Comparison of ENCODE assay signal across 8 cellular contexts in the genomic region with DNA sequence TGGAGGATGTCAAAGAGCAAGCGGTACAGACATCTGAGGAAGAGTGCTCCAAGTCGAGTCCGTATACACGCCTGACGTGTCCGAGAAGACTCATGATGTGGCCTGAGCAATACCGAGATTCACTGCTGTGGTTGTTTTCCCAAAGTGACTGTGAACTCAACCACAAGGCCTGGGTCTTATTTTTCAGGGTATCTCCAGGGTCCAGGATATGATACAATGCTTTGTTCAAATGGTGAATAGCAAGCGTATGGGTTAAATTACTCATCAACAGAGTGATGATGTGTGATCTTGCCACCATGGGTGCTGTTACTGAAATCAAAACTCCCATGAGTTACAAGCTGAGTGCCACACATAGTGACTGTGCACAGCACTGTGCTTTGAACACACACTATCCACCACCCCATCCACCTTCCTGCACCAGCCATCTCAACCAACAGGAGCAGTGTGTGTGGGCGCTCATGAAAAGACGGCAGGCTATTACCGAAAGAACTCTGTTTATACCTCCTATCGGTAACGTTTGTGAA.
DNase-seq lines count a peak whose midpoint lies in the region; ATAC-seq and TF ChIP-seq lines count a peak whose summit lies in the region.

No MANE protein-coding gene starts in this region.

- no peak overlapping the region for H3K14ac ChIP-seq in neuronal stem cell (ENCODE audit: low read length)

- in situ Hi-C loops in KBM-7 (cut with MboI; ENCODE audit: low pct_unique_long_range_greater_than_20kb, low sequenced_read_pairs): no loop called here

- H3K27ac Mint-ChIP-seq in memory B cell: no peak overlapping the region

- peaks cover 10% of the 10 kb centered on the region for H3K4me1 Mint-ChIP-seq in memory B cell

- peak; percentile 84 for ATAC-seq in GM18499 (IDR thresholded peaks at IDR 0.05; ENCODE audit: insufficient read depth, unreplicated experiment)
- peak; percentile 79 for ATAC-seq in HG02588 (IDR thresholded peaks at IDR 0.05; ENCODE audit: unreplicated experiment)
- ATAC-seq in memory B cell (ENCODE audit: low read depth): peak; percentile 67

- H2AK5ac ChIP-seq in neuronal stem cell (ENCODE audit: low read depth, low read length): no peak overlapping the region

- H3K4ac ChIP-seq in neuronal stem cell (ENCODE audit: low read length): no peak overlapping the region

- H3K23ac ChIP-seq in neuronal stem cell (ENCODE audit: low read depth, low read length, poor library complexity): no peak overlapping the region

- no peak overlapping the region for H2BK15ac ChIP-seq in neuronal stem cell (ENCODE audit: low read length)

- H2AFZ ChIP-seq in neuronal stem cell (ENCODE audit: low read length): no peak overlapping the region

- H3K9me3 Mint-ChIP-seq in memory B cell: no peaks in the 10 kb centered on the region

- WGBS in neuronal stem cell (ENCODE audit: extremely low coverage in 2 of 2, insufficient read length in 2 of 2, insufficient replicate concordance in 1 of 2), 2 donors: no CpG with 5 or more reads among the region's 13 CpGs

- H4K91ac ChIP-seq in neuronal stem cell (ENCODE audit: low read depth, low read length, poor library complexity): no peak overlapping the region

- H3K4me3 Mint-ChIP-seq in memory B cell: peak overlapping the region; percentile 6

- no peak overlapping the region for H3K4me3 ChIP-seq in neuronal stem cell (ENCODE audit: low read length in 2 of 2)

- no peak overlapping the region for H2BK120ac ChIP-seq in neuronal stem cell (ENCODE audit: low read depth, low read length)

- H2BK12ac ChIP-seq in neuronal stem cell (ENCODE audit: low read length): no peak overlapping the region

- no peak overlapping the region for H2BK5ac ChIP-seq in neuronal stem cell (ENCODE audit: low read length)

- POLR2A ChIA-PET in HEK293T (lab: Yijun Ruan, JAX): no interaction called here

- H3K36me3 Mint-ChIP-seq in memory B cell: no peaks in the 10 kb centered on the region

- H3K9me3 ChIP-seq in neuronal stem cell (replicated peaks in 1 of 2; ENCODE audit: control insufficient read depth in 2 of 2, insufficient read depth in 1 of 2, low read depth in 1 of 2, low read length in 2 of 2): no peaks in the 10 kb centered on the region

- no peaks in the 10 kb centered on the region for H3K27me3 ChIP-seq in neuronal stem cell (ENCODE audit: control insufficient read depth in 3 of 3, insufficient read depth in 3 of 3, low read depth in 1 of 3, low read length in 3 of 3)

- H3K36me3 ChIP-seq in neuronal stem cell (replicated peaks in 1 of 2; ENCODE audit: control insufficient read depth in 2 of 2, insufficient read depth in 2 of 2, low read length in 2 of 2): peaks cover 9 to 90% of the 10 kb centered on the region in 2 donors

- peak; percentile 61 for DNase-seq in activated CD4-positive, CD25-positive, alpha-beta regulatory T cell treated with anti-CD3 and anti-CD28 coated beads, Interleukin-2, amount 50 U/mL, for 72 hours
- DNase-seq in memory B cell (ENCODE audit: low spot score in 2 of 2) (no peak), putamen (ENCODE audit: low spot score) (no peak), HEK293T (ENCODE audit: extremely low spot score) (no peak), KBM-7 (no peak), neuronal stem cell (ENCODE audit: low spot score) (no peak)

- peaks cover 7% of the 10 kb centered on the region for H3K27me3 Mint-ChIP-seq in memory B cell

- CTCF ChIA-PET in HEK293T (lab: Yijun Ruan, JAX): interaction anchor here (0.5 kb wide), 1 partner anchor 764 kb away, joined by 3 read pairs; no protein-coding TSS in a partner anchor

- no peak overlapping the region for H3K4me2 ChIP-seq in neuronal stem cell (ENCODE audit: insufficient read depth, low read length, poor library complexity, severe bottlenecking)

- H3K9ac ChIP-seq in neuronal stem cell (ENCODE audit: low read depth, low read length, poor library complexity): no peak overlapping the region

- H3K79me1 ChIP-seq in neuronal stem cell (ENCODE audit: low read depth, low read length): no peaks in the 10 kb centered on the region

- H3K18ac ChIP-seq in neuronal stem cell (ENCODE audit: low read length): no peak overlapping the region

- H3K27ac ChIP-seq in neuronal stem cell (replicated peaks; ENCODE audit: low read length): no peak overlapping the region

- H4K8ac ChIP-seq in neuronal stem cell (ENCODE audit: low read depth, low read length): no peak overlapping the region

- H3K4me1 ChIP-seq in neuronal stem cell (ENCODE audit: control insufficient read depth in 2 of 2, insufficient read depth in 1 of 2, low read depth in 1 of 2, low read length in 2 of 2): no peaks in the 10 kb centered on the region

TF ChIP-seq in HEK293T, 16 proteins besides CTCF, POLR2A, EP300 and RAD21:
- TF ChIP-seq SP1 (IDR thresholded peaks at IDR 0.05) (no peak), CTBP1 (IDR thresholded peaks at IDR 0.05; ENCODE audit: borderline replicate concordance) (no peak), NFRKB (IDR thresholded peaks at IDR 0.05) (no peak), FOXA1 (IDR thresholded peaks at IDR 0.05) (no peak), ARNT (IDR thresholded peaks at IDR 0.05) (no peak), FOXM1 (IDR thresholded peaks at IDR 0.05; ENCODE audit: borderline replicate concordance) (no peak), L3MBTL2 (conservative IDR thresholded peaks at IDR 0.05) (no peak), ELF4 (IDR thresholded peaks at IDR 0.05) (no peak), LEF1 (IDR thresholded peaks at IDR 0.05; ENCODE audit: borderline replicate concordance) (no peak)
- TF ChIP-seq, protein P1, sequence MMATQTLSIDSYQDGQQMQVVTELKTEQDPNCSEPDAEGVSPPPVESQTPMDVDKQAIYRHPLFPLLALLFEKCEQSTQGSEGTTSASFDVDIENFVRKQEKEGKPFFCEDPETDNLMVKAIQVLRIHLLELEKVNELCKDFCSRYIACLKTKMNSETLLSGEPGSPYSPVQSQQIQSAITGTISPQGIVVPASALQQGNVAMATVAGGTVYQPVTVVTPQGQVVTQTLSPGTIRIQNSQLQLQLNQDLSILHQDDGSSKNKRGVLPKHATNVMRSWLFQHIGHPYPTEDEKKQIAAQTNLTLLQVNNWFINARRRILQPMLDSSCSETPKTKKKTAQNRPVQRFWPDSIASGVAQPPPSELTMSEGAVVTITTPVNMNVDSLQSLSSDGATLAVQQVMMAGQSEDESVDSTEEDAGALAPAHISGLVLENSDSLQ (IDR thresholded peaks at IDR 0.05): no peak
